ENCODE assay signal across 8 cellular contexts in genomic region chrX:151279161-151279560, GRCh38.
"Had no signal": no experiment of that assay in that cellular context is flagged by ENCODE, and none has a peak within 500 bp of the region (broad histone marks: within the 10 kb centered on the region; RNA-seq: fewer than 3 reads in every experiment).

No MANE protein-coding gene starts in this region.

- H3K27ac ChIP-seq: GM23248 had no signal

- H3K9me3 Mint-ChIP-seq: GM23338 had no signal

- DNase-seq: GM23248, GOT3, H7, H9, HCEC 1CT, HFFc6 had no signal

- H3K9me3 ChIP-seq: HAP-1 had no signal

- H3K4me3 ChIP-seq: GM23248, GM23338, HAP-1 had no signal

- H3K9ac ChIP-seq: GM23248 had no signal

- H2AFZ ChIP-seq: GM23248, GM23338 had no signal

- H3K4me2 ChIP-seq: GM23338 had no signal

- H3K27ac Mint-ChIP-seq: GM23338, H9, HFFc6 had no signal

- H3K36me3 ChIP-seq: HAP-1 had no signal

- H3K4me3 Mint-ChIP-seq: GM23338, H9, HFFc6 had no signal

- H3K4me1 ChIP-seq: HAP-1 had no signal
